Comparison of ENCODE assay signal across 9 cellular contexts in genomic region chr5:116626945-116627679, GRCh38. TPM values are rescaled to one million over a fixed set of nuclear protein-coding genes. Genes with fewer than 3 reads are reported as not detected.
A peak's percentile ranks its signal among the peaks of the same experiment; 100 is the strongest.
DNase-seq lines count a peak whose midpoint lies in the region; ATAC-seq and TF ChIP-seq lines count a peak whose summit lies in the region.
"Had no signal": no experiment of that assay in that cellular context is flagged by ENCODE, and none has a peak within 500 bp of the region (broad histone marks: within the 10 kb centered on the region; RNA-seq: fewer than 3 reads in every experiment).

No MANE protein-coding gene starts in this region.

- H3K9me3 ChIP-seq in gastroesophageal sphincter (no peaks in the 10 kb centered on the region), WERI-Rb-1 (ENCODE audit: severe bottlenecking) (no peaks in the 10 kb centered on the region)

- no peak for TF ChIP-seq POLR2A in gastroesophageal sphincter (IDR thresholded peaks at IDR 0.05)

- no peak overlapping the region for H3K4me3 Mint-ChIP-seq in chondrocyte (ENCODE audit: unreplicated experiment)
- H3K4me3 Mint-ChIP-seq: activated CD4-positive, alpha-beta memory T cell treated with anti-CD3 and anti-CD28 coated beads for 36 hours had no signal

- TF ChIP-seq CTCF in gastroesophageal sphincter (IDR thresholded peaks at IDR 0.05) (no peak), chondrocyte (IDR thresholded peaks at IDR 0.05) (no peak), WERI-Rb-1 (IDR thresholded peaks at IDR 0.05; ENCODE audit: low read depth, low read length) (no peak)

- 81 to 87% methylated on average over 2 to 3 of the region's 3 CpGs for WGBS in gastroesophageal sphincter (ENCODE audit: low coverage in 1 of 2), 2 donors

- H3K36me3 Mint-ChIP-seq in chondrocyte (ENCODE audit: low read depth) = no peaks in the 10 kb centered on the region
- H3K36me3 Mint-ChIP-seq: activated CD4-positive, alpha-beta memory T cell treated with anti-CD3 and anti-CD28 coated beads for 36 hours had no signal

- H3K4me3 ChIP-seq in gastroesophageal sphincter (no peak overlapping the region), WERI-Rb-1 (ENCODE audit: low read depth, low read length) (no peak overlapping the region)

- no peaks in the 10 kb centered on the region for H3K36me3 ChIP-seq in gastroesophageal sphincter
- H3K36me3 ChIP-seq in WERI-Rb-1 = no peaks in the 10 kb centered on the region

- H3K27me3 ChIP-seq in gastroesophageal sphincter = no peaks in the 10 kb centered on the region
- no peaks in the 10 kb centered on the region for H3K27me3 ChIP-seq in WERI-Rb-1 (ENCODE audit: insufficient read depth, low read depth, severe bottlenecking)

- ATAC-seq in GM18498 (IDR thresholded peaks at IDR 0.05; ENCODE audit: unreplicated experiment) = peak; percentile 85
- peak; percentile 79 for ATAC-seq in GM21367 (IDR thresholded peaks at IDR 0.05; ENCODE audit: unreplicated experiment)
- peak; percentile 72 for ATAC-seq in HG03097 (IDR thresholded peaks at IDR 0.05; ENCODE audit: low FRiP score, unreplicated experiment)
- ATAC-seq in gastroesophageal sphincter = no peak

- DNase-seq in activated effector memory CD4-positive, alpha-beta T cell treated with anti-CD3 and anti-CD28 coated beads, Interleukin-2, amount 50 U/mL, for 16 hours = no peak
- no peak for DNase-seq in cerebellar cortex (ENCODE audit: low spot score)
- DNase-seq in chondrocyte (ENCODE audit: low spot score) = no peak
- DNase-seq in WERI-Rb-1 = no peak
- DNase-seq: activated CD4-positive, alpha-beta memory T cell treated with anti-CD3 and anti-CD28 coated beads for 36 hours had no signal

- H3K4me1 Mint-ChIP-seq in chondrocyte (ENCODE audit: low read depth) = peaks cover 6% of the 10 kb centered on the region

- TF ChIP-seq EP300 in gastroesophageal sphincter (IDR thresholded peaks at IDR 0.05) = no peak

- peaks cover 0 to 17% (median 7%) of the 10 kb centered on the region in 3 donors for H3K4me1 ChIP-seq in gastroesophageal sphincter

- H3K27me3 Mint-ChIP-seq in chondrocyte (ENCODE audit: low read depth) = no peaks in the 10 kb centered on the region

- no peak overlapping the region for H3K27ac Mint-ChIP-seq in chondrocyte (ENCODE audit: unreplicated experiment)
- H3K27ac Mint-ChIP-seq: activated CD4-positive, alpha-beta memory T cell treated with anti-CD3 and anti-CD28 coated beads for 36 hours had no signal

- H3K9me3 Mint-ChIP-seq in chondrocyte (ENCODE audit: low read depth) = no peaks in the 10 kb centered on the region
- H3K9me3 Mint-ChIP-seq: activated CD4-positive, alpha-beta memory T cell treated with anti-CD3 and anti-CD28 coated beads for 36 hours had no signal

- H3K27ac ChIP-seq in gastroesophageal sphincter (peak overlapping the region; percentile 32 to 68 (median 66)), WERI-Rb-1 (no peak overlapping the region)

RNA-seq across cellular contexts. Expression of gene SEMA6A, which starts 52.5 kb away (rescaled TPM):
- total RNA-seq in gastroesophageal sphincter (10 to 100 TPM; 10.9 to 19.8 (median 17.8) TPM), chondrocyte (3.5 to 4.9 TPM (median 3.9 TPM) in 3 replicates)
- total RNA-seq: activated CD4-positive, alpha-beta memory T cell treated with anti-CD3 and anti-CD28 coated beads for 36 hours had no signal
